ENCODE assay signal across 22 cellular contexts in genomic region chr1:96968582-96969378, GRCh38.
DNase-seq lines count a peak whose midpoint lies in the region; ATAC-seq and TF ChIP-seq lines count a peak whose summit lies in the region.
"Had no signal": no experiment of that assay in that cellular context is flagged by ENCODE, and none has a peak within 500 bp of the region (broad histone marks: within the 10 kb centered on the region; RNA-seq: fewer than 3 reads in every experiment).

No MANE protein-coding gene starts in this region.

- no peak for TF ChIP-seq POLR2A in breast epithelium (IDR thresholded peaks at IDR 0.05)

- H3K9me3 ChIP-seq in breast epithelium (no peaks in the 10 kb centered on the region), T-helper 17 cell (ENCODE audit: control insufficient read depth, low read length, poor library complexity, severe bottlenecking) (no peaks in the 10 kb centered on the region)
- H3K9me3 ChIP-seq: neutrophil, SJCRH30, upper lobe of right lung had no signal

- no peak overlapping the region for H3K4me3 Mint-ChIP-seq in MCF 10A (ENCODE audit: unreplicated experiment)
- no peak overlapping the region for H3K4me3 Mint-ChIP-seq in T-helper 17 cell
- H3K4me3 Mint-ChIP-seq: activated CD4-positive, alpha-beta T cell treated with anti-CD3 and anti-CD28 coated beads, Interleukin-2, amount 10 ng/mL, durations not matched to agents 7 days and 5 days; activated naive CD4-positive, alpha-beta T cell treated with anti-CD3 and anti-CD28 coated beads for 36 hours; effector memory CD8-positive, alpha-beta T cell had no signal

- H3K27ac Mint-ChIP-seq in MCF 10A (ENCODE audit: low read depth, unreplicated experiment) (no peak overlapping the region), T-helper 17 cell (no peak overlapping the region)
- H3K27ac Mint-ChIP-seq: activated CD4-positive, alpha-beta T cell treated with anti-CD3 and anti-CD28 coated beads, Interleukin-2, amount 10 ng/mL, durations not matched to agents 7 days and 5 days; activated naive CD4-positive, alpha-beta T cell treated with anti-CD3 and anti-CD28 coated beads for 36 hours; effector memory CD8-positive, alpha-beta T cell had no signal

- POLR2A ChIA-PET in MCF 10A (lab: Yijun Ruan, JAX) = no interaction called here

- TF ChIP-seq CTCF in MCF 10A (IDR thresholded peaks at IDR 0.05; ENCODE audit: unreplicated experiment) (no peak), breast epithelium (IDR thresholded peaks at IDR 0.05) (no peak), cardiac fibroblast (IDR thresholded peaks at IDR 0.05; ENCODE audit: low read depth, low read length) (no peak)

- H3K27me3 Mint-ChIP-seq in MCF 10A (ENCODE audit: insufficient read depth, unreplicated experiment) (no peaks in the 10 kb centered on the region), T-helper 17 cell (peaks cover 58% of the 10 kb centered on the region)

- BruUV-seq in MCF 10A (replicated peaks; lab: Mats Ljungman, UMichigan) = no TSS peak

- peaks cover 7% of the 10 kb centered on the region for H3K4me1 Mint-ChIP-seq in MCF 10A (ENCODE audit: insufficient read depth, unreplicated experiment)
- peaks cover 2% of the 10 kb centered on the region for H3K4me1 Mint-ChIP-seq in T-helper 17 cell
- H3K4me1 Mint-ChIP-seq: activated CD4-positive, alpha-beta T cell treated with anti-CD3 and anti-CD28 coated beads, Interleukin-2, amount 10 ng/mL, durations not matched to agents 7 days and 5 days had no signal

- DNase-seq in MCF 10A (ENCODE audit: unreplicated experiment) (peak; percentile 30), breast epithelium (ENCODE audit: low spot score in 2 of 2) (no peak), cardiac fibroblast (ENCODE audit: low read depth in 2 of 2) (peak; percentile 66 to 69), left cardiac atrium (no peak), skeletal muscle cell (ENCODE audit: low read depth) (peak; percentile 45), T-helper 17 cell (no peak), Kasumi-1 (lab: John Stamatoyannopoulos, UW) (no peak), RPMI8226 (no peak)
- DNase-seq: activated CD4-positive, alpha-beta T cell treated with anti-CD3 and anti-CD28 coated beads, Interleukin-2, amount 10 ng/mL, durations not matched to agents 7 days and 5 days; activated naive CD4-positive, alpha-beta T cell treated with anti-CD3 and anti-CD28 coated beads for 36 hours; effector memory CD8-positive, alpha-beta T cell; GDM1; kidney; midbrain; NCI-H1092 treated with DMSO at 0.1 percent for 48 hours; NCI-H345; SJCRH30; small intestine; stimulated activated naive CD4-positive, alpha-beta T cell treated with Interleukin-2 at 50 U/mL for 16 hours; upper lobe of right lung had no signal

- H3K9me3 Mint-ChIP-seq in MCF 10A (ENCODE audit: unreplicated experiment) = no peaks in the 10 kb centered on the region
- H3K9me3 Mint-ChIP-seq: activated CD4-positive, alpha-beta T cell treated with anti-CD3 and anti-CD28 coated beads, Interleukin-2, amount 10 ng/mL, durations not matched to agents 7 days and 5 days; activated naive CD4-positive, alpha-beta T cell treated with anti-CD3 and anti-CD28 coated beads for 36 hours; effector memory CD8-positive, alpha-beta T cell had no signal

- H3K27me3 ChIP-seq in breast epithelium = no peaks in the 10 kb centered on the region
- H3K27me3 ChIP-seq: SJCRH30 had no signal

- peak; percentile 68 to 85 for ATAC-seq in left cardiac atrium
- ATAC-seq in T-helper 17 cell = no peak
- ATAC-seq: effector memory CD8-positive, alpha-beta T cell; HepG2; upper lobe of right lung had no signal

- no peaks in the 10 kb centered on the region for H3K4me1 ChIP-seq in breast epithelium
- H3K4me1 ChIP-seq: SJCRH30, upper lobe of right lung had no signal

- no peaks in the 10 kb centered on the region for H3K36me3 ChIP-seq in breast epithelium
- H3K36me3 ChIP-seq: neutrophil, SJCRH30, upper lobe of right lung had no signal

- no peaks in the 10 kb centered on the region for H3K36me3 Mint-ChIP-seq in MCF 10A (ENCODE audit: insufficient read depth, unreplicated experiment)
- no peaks in the 10 kb centered on the region for H3K36me3 Mint-ChIP-seq in T-helper 17 cell (ENCODE audit: low read depth)

- CTCF ChIA-PET in MCF 10A (lab: Yijun Ruan, JAX) = interaction anchor here (0.7 to 1.1 kb wide), 3 partner anchors 222 to 696 kb away, joined by 4 to 6 read pairs (median 4); no protein-coding TSS in a partner anchor

- H3K27ac ChIP-seq in breast epithelium = no peak overlapping the region
- H3K27ac ChIP-seq: neutrophil, SJCRH30, upper lobe of right lung had no signal

- H3K4me3 ChIP-seq in breast epithelium (no peak overlapping the region), cardiac fibroblast (replicated peaks in 1 of 2; ENCODE audit: low read depth in 2 of 2, low read length in 2 of 2) (no peak overlapping the region), skeletal muscle cell (ENCODE audit: low read depth, low read length) (no peak overlapping the region)
- H3K4me3 ChIP-seq: SJCRH30, upper lobe of right lung had no signal

- intact Hi-C loops in MCF 10A (cut with micrococcal nuclease) = loop anchor here (10.0 kb wide), 2 partner anchors 276 to 556 kb away; no protein-coding TSS in a partner anchor
- intact Hi-C loops in breast epithelium (cut with DNase I; ENCODE audit: low total_unique reads) = no loop called here
- intact Hi-C loops in left cardiac atrium (cut with DNase I) = loop anchor here (5.0 to 10.0 kb wide), 4 partner anchors 84 to 1496 kb away; no protein-coding TSS in a partner anchor

Comparison
In these comparisons a context has a peak if more than half of its experiments do, and no peak if none do; other contexts are left out.
1. DNase-seq: peak in MCF 10A (single experiment), cardiac fibroblast (2 of 2) and skeletal muscle cell (single experiment); none in breast epithelium (0 of 2), left cardiac atrium (single experiment), T-helper 17 cell (0 of 3), Kasumi-1 (0 of 2) and RPMI8226 (single experiment).